In genomic region chr16:7037491-7037890, GRCh38 we compare ENCODE assay signal across 23 cellular contexts.
"Had no signal": no experiment of that assay in that cellular context is flagged by ENCODE, and none has a peak within 500 bp of the region (broad histone marks: within the 10 kb centered on the region; RNA-seq: fewer than 3 reads in every experiment).

No MANE protein-coding gene starts in this region.

- DNase-seq: IMR-90, Karpas-422, KG1, MG63, NCI-H1092, NCI-H1105 treated with DMSO at 0.1 percent for 48 hours, NCI-H1417 treated with DMSO at 0.1 percent for 48 hours, NCI-H146, NCI-H1694 treated with DMSO at 0.1 percent for 48 hours, NCI-H1930, NCI-H2081, NCI-H2107, NCI-H2227 treated with DMSO at 0.1 percent for 48 hours, NCI-H524, NCI-H526 treated with DMSO at 0.1 percent for 48 hours, NCI-H82, PC-3, SHP77 treated with DMSO at 0.1 percent for 48 hours, SJCRH30, T-helper 1 cell had no signal

- H3K4me3 ChIP-seq: MG63, SJCRH30 had no signal

- H3K27ac ChIP-seq: RWPE1, SJCRH30 had no signal

- H3K27me3 ChIP-seq: MG63, SJCRH30 had no signal

- H3K36me3 ChIP-seq: MG63, SJCRH30 had no signal

- H3K4me1 ChIP-seq: SJCRH30 had no signal

- H3K9me3 ChIP-seq: MG63, SJCRH30 had no signal

- ATAC-seq: Panc1, PC-3, SK-N-SH treated with all-trans-retinoic acid at 6 μM for 48 hours had no signal
